9 cellular contexts compared by ENCODE assay signal in the genomic region with DNA sequence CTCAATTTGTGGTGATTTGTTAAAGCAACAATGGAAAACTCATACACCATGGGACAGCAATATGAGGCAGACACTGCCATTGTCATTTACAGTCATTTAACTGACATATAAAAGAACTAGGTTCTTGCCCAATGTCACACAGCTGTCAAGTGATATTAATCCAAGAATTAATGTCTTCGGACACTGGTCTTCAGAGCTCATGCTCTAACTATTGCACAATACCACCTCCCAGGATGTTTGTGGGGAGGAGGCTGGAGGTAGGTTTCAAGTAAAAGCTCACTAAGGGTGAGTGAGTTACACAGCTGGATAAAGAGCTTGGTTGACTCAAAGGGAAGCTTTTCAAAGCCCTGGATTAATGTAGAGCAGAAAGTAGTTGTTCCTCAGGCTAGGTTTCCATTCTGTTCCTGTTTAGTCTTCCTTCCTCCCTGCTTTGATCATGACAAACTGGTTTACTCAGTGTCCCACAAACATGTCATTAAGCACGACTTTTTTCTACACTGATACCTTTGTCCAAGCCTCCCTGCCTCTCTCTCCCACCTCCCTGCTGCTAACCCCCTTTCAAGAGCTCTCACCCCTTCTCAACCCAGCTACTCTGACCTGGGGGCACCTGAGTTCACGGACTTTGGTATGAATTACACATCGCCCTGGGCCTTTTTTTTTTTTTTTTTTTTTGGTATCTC. TPM values are rescaled to one million over a fixed set of nuclear protein-coding genes. Genes with fewer than 3 reads are reported as not detected.
A peak's percentile ranks its signal among the peaks of the same experiment; 100 is the strongest.
DNase-seq lines count a peak whose midpoint lies in the region; ATAC-seq and TF ChIP-seq lines count a peak whose summit lies in the region.
"Had no signal": no experiment of that assay in that cellular context is flagged by ENCODE, and none has a peak within 500 bp of the region (broad histone marks: within the 10 kb centered on the region; RNA-seq: fewer than 3 reads in every experiment).

No MANE protein-coding gene starts in this region.

- H3K36me3 Mint-ChIP-seq in Caco-2 (ENCODE audit: insufficient read depth, unreplicated experiment), result no peaks in the 10 kb centered on the region
- H3K36me3 Mint-ChIP-seq in activated naive CD8-positive, alpha-beta T cell treated with anti-CD3 and anti-CD28 coated beads for 36 hours, result peaks cover 3% of the 10 kb centered on the region

- no peaks in the 10 kb centered on the region for H3K27me3 Mint-ChIP-seq in Caco-2 (ENCODE audit: insufficient read depth, unreplicated experiment)
- H3K27me3 Mint-ChIP-seq in activated naive CD8-positive, alpha-beta T cell treated with anti-CD3 and anti-CD28 coated beads for 36 hours, result peaks cover 3% of the 10 kb centered on the region

- BruUV-seq in Caco-2 (replicated peaks; lab: Mats Ljungman, UMichigan), result no TSS peak

- DNase-seq in Caco-2 (peak; percentile 36 to 49), myocyte (ENCODE audit: low read depth) (peak; percentile 31), foreskin melanocyte (no peak), D341Med (ENCODE audit: low spot score) (no peak), cortex of kidney (lab: John Stamatoyannopoulos, UW) (no peak)
- no peak for DNase-seq in activated naive CD8-positive, alpha-beta T cell treated with anti-CD3 and anti-CD28 coated beads for 36 hours
- DNase-seq: stimulated activated CD4-positive, alpha-beta T cell treated with anti-CD3 and anti-CD28 coated beads, Interleukin-2, amount 100 ng/mL, for 24 hours had no signal

- peaks cover 13% of the 10 kb centered on the region for H3K4me1 Mint-ChIP-seq in Caco-2 (ENCODE audit: low read depth, unreplicated experiment)
- H3K4me1 Mint-ChIP-seq in activated naive CD8-positive, alpha-beta T cell treated with anti-CD3 and anti-CD28 coated beads for 36 hours, result peaks cover 37% of the 10 kb centered on the region

- H3K9ac ChIP-seq in KMS-11, result no peak overlapping the region

- H3K27ac ChIP-seq in KMS-11, result no peak overlapping the region

- H3K27me3 ChIP-seq in Caco-2 (replicated peaks; ENCODE audit: control insufficient read depth, insufficient read depth, low read length) (no peaks in the 10 kb centered on the region), KMS-11 (ENCODE audit: insufficient read depth, low read depth) (no peaks in the 10 kb centered on the region)

- POLR2A ChIA-PET in Caco-2 (lab: Charles Lee), result interaction anchor here (0.5 to 1.7 kb wide), 2 partner anchors 256 to 284 kb away, joined by 4 to 5 read pairs; no protein-coding TSS in a partner anchor

- peak overlapping the region; percentile 48 for H3K27ac Mint-ChIP-seq in Caco-2 (ENCODE audit: unreplicated experiment)
- peak overlapping the region; percentile 81 for H3K27ac Mint-ChIP-seq in activated naive CD8-positive, alpha-beta T cell treated with anti-CD3 and anti-CD28 coated beads for 36 hours

- H4K20me1 ChIP-seq in KMS-11 (ENCODE audit: insufficient read depth), result no peaks in the 10 kb centered on the region

- no peaks in the 10 kb centered on the region for H3K79me2 ChIP-seq in KMS-11 (ENCODE audit: insufficient read depth, low read depth)

- H3K36me3 ChIP-seq in Caco-2 (ENCODE audit: control insufficient read depth, insufficient read depth, low read length) (no peaks in the 10 kb centered on the region), KMS-11 (ENCODE audit: insufficient read depth) (no peaks in the 10 kb centered on the region)

- peak overlapping the region; percentile 90; the same call in 1 of the 2 replicates for H3K4me2 ChIP-seq in KMS-11

- H3K4me3 Mint-ChIP-seq in Caco-2 (ENCODE audit: unreplicated experiment), result peak overlapping the region; percentile 75
- peak overlapping the region; percentile 85 for H3K4me3 Mint-ChIP-seq in activated naive CD8-positive, alpha-beta T cell treated with anti-CD3 and anti-CD28 coated beads for 36 hours

- H3K4me1 ChIP-seq in Caco-2 (peaks cover 4% of the 10 kb centered on the region), KMS-11 (ENCODE audit: low read depth, poor library complexity, severe bottlenecking) (peaks cover 49% of the 10 kb centered on the region)

- CTCF ChIA-PET in Caco-2 (lab: Charles Lee), result interaction anchor here (0.6 to 1.5 kb wide), 3 partner anchors 9 to 544 kb away, joined by 3 to 5 read pairs (median 3); no protein-coding TSS in a partner anchor

- H2AFZ ChIP-seq in KMS-11 (ENCODE audit: low read depth), result peak overlapping the region; percentile 97

- no peak for TF ChIP-seq CTCF in Caco-2 (IDR thresholded peaks at IDR 0.05; ENCODE audit: insufficient read depth in 1 of 2, low read depth in 1 of 2, low read length in 1 of 2, severe bottlenecking in 1 of 2, unreplicated experiment in 1 of 2)
- no peak for TF ChIP-seq CTCF in KMS-11 (conservative IDR thresholded peaks at IDR 0.05; ENCODE audit: low read depth, low read length)

- H3K9me3 ChIP-seq in Caco-2, result no peaks in the 10 kb centered on the region

- ATAC-seq in GM21381 (IDR thresholded peaks at IDR 0.05; ENCODE audit: unreplicated experiment), result no peak

- H3K4me3 ChIP-seq in Caco-2 (ENCODE audit: low read depth, low read length), result peak overlapping the region; percentile 78; the same call in 1 of the 2 replicates
- no peak overlapping the region for H3K4me3 ChIP-seq in KMS-11 (IDR thresholded peaks at IDR 0.05; ENCODE audit: insufficient read depth, low read depth, low read length)

- intact Hi-C loops in Caco-2 (cut with micrococcal nuclease; ENCODE audit: unreplicated experiment), result loop anchor here (10.0 kb wide), 1 partner anchor 253 kb away; a partner anchor contains a TSS

- H3K9me3 Mint-ChIP-seq in Caco-2 (ENCODE audit: unreplicated experiment), result no peaks in the 10 kb centered on the region
- H3K9me3 Mint-ChIP-seq in activated naive CD8-positive, alpha-beta T cell treated with anti-CD3 and anti-CD28 coated beads for 36 hours, result peaks cover 1% of the 10 kb centered on the region

RNA-seq across cellular contexts. Expression of a gene that starts 1.0 kb away (rescaled TPM):
- total RNA-seq in Caco-2 (2022) (12.5 and 13.4 TPM in 2 replicates), myocyte (16.1 and 40.7 TPM in 2 replicates)
- 10 to 100 TPM; 11.9 to 12.4 TPM for total RNA-seq in activated naive CD8-positive, alpha-beta T cell treated with anti-CD3 and anti-CD28 coated beads for 36 hours
- 4.6 TPM for polyA plus RNA-seq in myocyte (2012)

Comparison
In these comparisons a context has a peak if more than half of its experiments do, and no peak if none do; other contexts are left out.
1. DNase-seq: peak in Caco-2 (2 of 2) and myocyte (single experiment); none in activated naive CD8-positive, alpha-beta T cell treated with anti-CD3 and anti-CD28 coated beads for 36 hours (single experiment), foreskin melanocyte (single experiment), D341Med (single experiment) and cortex of kidney (single experiment).